12 cellular contexts compared by ENCODE assay signal in the genomic region with DNA sequence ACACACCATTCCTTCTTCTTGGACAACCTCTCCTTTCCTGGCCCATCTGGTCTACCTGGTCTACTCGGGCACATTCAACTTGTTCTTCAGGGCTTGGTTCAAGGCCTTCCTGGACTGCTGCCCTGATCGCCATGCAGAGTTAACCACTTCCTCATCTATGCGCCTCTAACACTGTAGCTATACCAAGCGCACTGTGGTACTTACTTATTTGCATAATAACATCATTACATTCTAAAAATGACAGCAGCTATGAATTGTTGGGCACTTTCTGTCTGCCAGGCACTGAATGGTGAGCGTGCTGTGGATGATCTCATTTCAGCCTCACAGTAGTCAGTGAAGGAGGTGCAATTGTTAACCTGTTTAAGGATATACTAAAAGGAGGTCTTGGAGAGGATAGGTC.
DNase-seq lines count a peak whose midpoint lies in the region; ATAC-seq and TF ChIP-seq lines count a peak whose summit lies in the region.
"Had no signal": no experiment of that assay in that cellular context is flagged by ENCODE, and none has a peak within 500 bp of the region (broad histone marks: within the 10 kb centered on the region; RNA-seq: fewer than 3 reads in every experiment).

No MANE protein-coding gene starts in this region.

- POLR2A ChIA-PET in GM10248 (lab: Yijun Ruan, JAX) = no interaction called here

- H3K27me3 ChIP-seq in BLaER1 = no peaks in the 10 kb centered on the region
- H3K27me3 ChIP-seq: brain microvascular endothelial cell had no signal

- DNase-seq in NOMO-1 (lab: John Stamatoyannopoulos, UW; ENCODE audit: unreplicated experiment in 2 of 2) (peak; percentile 69 to 80), NCI-H2171 treated with DMSO at 0.1 percent for 48 hours (lab: John Stamatoyannopoulos, UW) (no peak), glomerular visceral epithelial cell (ENCODE audit: extremely low spot score) (no peak), GM10248 (ENCODE audit: extremely low spot score) (no peak)
- DNase-seq: activated T-cell treated with anti-CD3 and anti-CD28 coated beads, Interleukin-2, amount 50 U/mL, for 48 hours; brain microvascular endothelial cell; NCI-H1092; T1000 had no signal

- H4K20me1 ChIP-seq in BLaER1 = no peaks in the 10 kb centered on the region

- no peak overlapping the region for H3K27ac ChIP-seq in BLaER1
- H3K27ac ChIP-seq: brain microvascular endothelial cell had no signal

- TF ChIP-seq CTCF in GM10248 (IDR thresholded peaks at IDR 0.05; ENCODE audit: control extremely low read depth, extremely low read depth, low read depth, missing control alignments) = no peak

- ATAC-seq in GM18909 (IDR thresholded peaks at IDR 0.05; ENCODE audit: poor library complexity, unreplicated experiment) (peak; percentile 89), HG03159 (IDR thresholded peaks at IDR 0.05; ENCODE audit: unreplicated experiment) (peak; percentile 84), GM21529 (IDR thresholded peaks at IDR 0.05; ENCODE audit: unreplicated experiment) (no peak)

- H3K4me1 ChIP-seq in BLaER1 = peaks cover 23% of the 10 kb centered on the region

- CTCF ChIA-PET in GM10248 (lab: Yijun Ruan, JAX) = interaction anchor here (0.7 to 6.5 kb wide), 7 partner anchors 10 to 281 kb away, joined by 3 to 46 read pairs (median 6); no protein-coding TSS in a partner anchor

- no peak overlapping the region for H3K4me3 ChIP-seq in BLaER1

- H3K9ac ChIP-seq in BLaER1 = no peak overlapping the region

- no peaks in the 10 kb centered on the region for H3K36me3 ChIP-seq in BLaER1
- H3K36me3 ChIP-seq: brain microvascular endothelial cell had no signal

- H3K9me3 ChIP-seq in BLaER1 = peaks cover 7% of the 10 kb centered on the region; the same call in 1 of the 2 replicates

- peak overlapping the region; percentile 47 for H3K4me2 ChIP-seq in BLaER1

Comparison
In these comparisons a context has a peak if more than half of its experiments do, and no peak if none do; other contexts are left out.
1. DNase-seq: peak in NOMO-1 (2 of 2); none in NCI-H2171 treated with DMSO at 0.1 percent for 48 hours (single experiment), glomerular visceral epithelial cell (single experiment) and GM10248 (single experiment).